In the genomic region with DNA sequence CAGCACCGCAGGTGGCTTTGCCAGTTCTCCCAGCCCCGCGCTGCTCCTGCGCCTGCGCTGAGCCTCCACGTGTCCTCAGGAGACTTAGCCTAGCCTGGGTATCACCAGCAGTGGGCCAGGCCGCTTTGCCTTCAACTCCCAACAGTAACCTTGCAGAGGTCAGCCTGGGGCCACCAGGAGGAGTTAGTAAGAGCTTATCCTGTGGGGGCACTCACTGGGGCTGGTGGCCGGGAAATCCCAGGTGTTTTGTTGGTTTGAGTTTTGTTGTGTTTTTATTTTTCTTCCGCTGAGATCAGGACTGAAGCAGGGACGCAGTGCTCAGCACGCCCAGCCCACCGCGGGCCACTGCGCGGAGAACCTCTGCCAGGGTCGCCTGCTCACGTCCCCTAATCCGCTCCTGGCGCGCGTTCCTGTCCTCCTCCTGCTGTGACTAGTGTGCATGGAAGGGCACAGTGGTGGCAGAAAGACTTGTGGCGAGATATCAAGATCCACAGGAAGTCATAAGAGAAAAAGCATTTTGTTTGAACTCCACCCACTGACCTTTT, we compare ENCODE assay signal across 8 cellular contexts.
A peak's percentile ranks its signal among the peaks of the same experiment; 100 is the strongest.
DNase-seq lines count a peak whose midpoint lies in the region; ATAC-seq and TF ChIP-seq lines count a peak whose summit lies in the region.

No MANE protein-coding gene starts in this region.

- H3K27me3 Mint-ChIP-seq in central memory CD8-positive, alpha-beta T cell = no peaks in the 10 kb centered on the region

- H3K27ac ChIP-seq in WERI-Rb-1 = no peak overlapping the region

- peaks cover 2% of the 10 kb centered on the region for H3K36me3 Mint-ChIP-seq in central memory CD8-positive, alpha-beta T cell (ENCODE audit: insufficient read depth)

- DNase-seq in H4 (ENCODE audit: low spot score) = peak; percentile 88
- DNase-seq in WERI-Rb-1 = peak; percentile 60
- peak in 1 of 2 donors; percentile 14 for DNase-seq in central memory CD8-positive, alpha-beta T cell (ENCODE audit: low spot score in 2 of 2)
- peak; percentile 16 to 93 for DNase-seq in lung microvascular endothelial cell (ENCODE audit: low read depth in 2 of 2)
- DNase-seq in stimulated activated CD8-positive, alpha-beta memory T cell treated with anti-CD3 and anti-CD28 coated beads, Interleukin-4, amount 100 ng/mL, for 24 hours (ENCODE audit: low read depth) = peak; percentile 29
- no peak for DNase-seq in omental fat pad (ENCODE audit: low spot score)
- no peak for DNase-seq in GM03348 (ENCODE audit: low spot score)

- peak; percentile 55 for ATAC-seq in central memory CD8-positive, alpha-beta T cell (replicated peaks; ENCODE audit: extremely low read depth, poor library complexity, severe bottlenecking)
- ATAC-seq in omental fat pad (ENCODE audit: low FRiP score) (no peak), HG02588 (IDR thresholded peaks at IDR 0.05; ENCODE audit: unreplicated experiment) (no peak)

- no peak overlapping the region for H3K4me3 ChIP-seq in WERI-Rb-1 (ENCODE audit: low read depth, low read length)

- no peaks in the 10 kb centered on the region for H3K9me3 ChIP-seq in WERI-Rb-1 (ENCODE audit: severe bottlenecking)

- TF ChIP-seq CTCF in WERI-Rb-1 (IDR thresholded peaks at IDR 0.05; ENCODE audit: low read depth, low read length) (no peak), omental fat pad (IDR thresholded peaks at IDR 0.05) (no peak)

- peak overlapping the region; percentile 77 for H3K4me3 Mint-ChIP-seq in central memory CD8-positive, alpha-beta T cell

- H3K36me3 ChIP-seq in WERI-Rb-1 = no peaks in the 10 kb centered on the region

- H3K9me3 Mint-ChIP-seq in central memory CD8-positive, alpha-beta T cell = no peaks in the 10 kb centered on the region

- peak overlapping the region; percentile 84 for H3K27ac Mint-ChIP-seq in central memory CD8-positive, alpha-beta T cell (ENCODE audit: low read depth)

- H3K27me3 ChIP-seq in WERI-Rb-1 (ENCODE audit: insufficient read depth, low read depth, severe bottlenecking) = no peaks in the 10 kb centered on the region

- H3K4me1 Mint-ChIP-seq in central memory CD8-positive, alpha-beta T cell = peaks cover 16% of the 10 kb centered on the region

Comparison
In these comparisons a context has a peak if more than half of its experiments do, and no peak if none do; other contexts are left out.
1. DNase-seq: peak in H4 (single experiment), WERI-Rb-1 (single experiment), lung microvascular endothelial cell (2 of 2) and stimulated activated CD8-positive, alpha-beta memory T cell treated with anti-CD3 and anti-CD28 coated beads, Interleukin-4, amount 100 ng/mL, for 24 hours (single experiment); none in omental fat pad (single experiment) and GM03348 (single experiment).